Comparison of ENCODE assay signal across 1 cellular context in genomic region chr17:40795019-40795667, GRCh38.
TF ChIP-seq lines count a peak whose summit lies in the region.

No MANE protein-coding gene starts in this region.

TF ChIP-seq in A549, 52 proteins besides CTCF, POLR2A, EP300 and RAD21 (continued from another document):
- TF ChIP-seq USF2 (IDR thresholded peaks at IDR 0.05) (no peak), HES2 (IDR thresholded peaks at IDR 0.05) (no peak), PHF8 (IDR thresholded peaks at IDR 0.05; ENCODE audit: borderline replicate concordance, low read depth) (no peak), ZNF302 (CRISPR knock-in tag; IDR thresholded peaks at IDR 0.05) (no peak), GATA3 (IDR thresholded peaks at IDR 0.05; ENCODE audit: borderline replicate concordance) (no peak), MAZ (IDR thresholded peaks at IDR 0.05; ENCODE audit: borderline replicate concordance, low read depth, low read length) (no peak), MAFK (IDR thresholded peaks at IDR 0.05; ENCODE audit: partially characterized antibody) (no peak), EHF (CRISPR knock-in tag; IDR thresholded peaks at IDR 0.05) (no peak), ESRRA (IDR thresholded peaks at IDR 0.05; ENCODE audit: borderline replicate concordance, low read length) (no peak), KDM5A (IDR thresholded peaks at IDR 0.05) (no peak), ZSCAN20 (CRISPR knock-in tag; IDR thresholded peaks at IDR 0.05) (no peak), CHD2 (IDR thresholded peaks at IDR 0.05; ENCODE audit: low read length, partially characterized antibody) (no peak), SMC3 (IDR thresholded peaks at IDR 0.05) (no peak), E2F6 (IDR thresholded peaks at IDR 0.05; ENCODE audit: borderline replicate concordance, low read depth) (no peak)
